In genomic region chr1:198856601-198857000, GRCh38 we compare ENCODE assay signal across 26 cellular contexts.
"Had no signal": no experiment of that assay in that cellular context is flagged by ENCODE, and none has a peak within 500 bp of the region (broad histone marks: within the 10 kb centered on the region; RNA-seq: fewer than 3 reads in every experiment).

No MANE protein-coding gene starts in this region.

- H3K4me3 Mint-ChIP-seq: activated T-cell treated with anti-CD3 and anti-CD28 coated beads, Interleukin-2, amount 50 U/mL, for 24 hours; activated T-helper 17 cell treated with anti-CD3 and anti-CD28 coated beads, Interleukin-2, amount 50 U/mL, for 72 hours; mesothelial cell of epicardium; naive thymus-derived CD8-positive, alpha-beta T cell had no signal

- H3K27me3 Mint-ChIP-seq: activated T-cell treated with anti-CD3 and anti-CD28 coated beads, Interleukin-2, amount 50 U/mL, for 24 hours; activated T-helper 17 cell treated with anti-CD3 and anti-CD28 coated beads, Interleukin-2, amount 50 U/mL, for 72 hours; naive thymus-derived CD8-positive, alpha-beta T cell had no signal

- H3K36me3 ChIP-seq: esophagus squamous epithelium, right atrium auricular region, suprapubic skin had no signal

- H3K27me3 ChIP-seq: esophagus squamous epithelium, right atrium auricular region, suprapubic skin, tibial nerve had no signal

- H3K4me1 ChIP-seq: esophagus squamous epithelium, right atrium auricular region, suprapubic skin, tibial nerve had no signal

- ATAC-seq: activated T-helper 17 cell treated with anti-CD3 and anti-CD28 coated beads, Interleukin-2, amount 50 U/mL, for 72 hours; left cardiac atrium; left ventricle myocardium superior; naive thymus-derived CD8-positive, alpha-beta T cell had no signal

- H3K9me3 Mint-ChIP-seq: activated T-cell treated with anti-CD3 and anti-CD28 coated beads, Interleukin-2, amount 50 U/mL, for 24 hours; activated T-helper 17 cell treated with anti-CD3 and anti-CD28 coated beads, Interleukin-2, amount 50 U/mL, for 72 hours had no signal

- DNase-seq: activated CD4-positive, alpha-beta T cell treated with anti-CD3 and anti-CD28 coated beads for 4 hours; activated CD4-positive, alpha-beta T cell treated with anti-CD3 and anti-CD28 coated beads, Interleukin-2, amount 50 U/mL, for 48 hours; activated CD8-positive, alpha-beta memory T cell treated with anti-CD3 and anti-CD28 coated beads, Interleukin-2, amount 50 U/mL, for 48 hours; activated gamma-delta T cell treated with Interleukin-2 at 50 U/mL for 16 hours; activated naive CD4-positive, alpha-beta T cell treated with anti-CD3 and anti-CD28 coated beads, Interleukin-2, amount 50 U/mL, for 16 hours; activated T-cell treated with anti-CD3 and anti-CD28 coated beads, Interleukin-2, amount 50 U/mL, for 24 hours; amygdala; caudate nucleus; dermis blood vessel endothelial cell; effector CD8-positive, alpha-beta T cell; esophagus squamous epithelium; islet precursor cell; left cardiac atrium; left ventricle myocardium superior; naive thymus-derived CD8-positive, alpha-beta T cell; stimulated activated CD4-positive, alpha-beta T cell treated with anti-CD3 and anti-CD28 coated beads, Interleukin-15, amount 100 ng/mL, for 24 hours; stimulated activated CD4-positive, alpha-beta T cell treated with anti-CD3 and anti-CD28 coated beads, Interleukin-2, amount 100 ng/mL, for 24 hours; stimulated activated naive CD4-positive, alpha-beta T cell; T-helper 9 cell had no signal

- H3K27ac ChIP-seq: epithelial cell of prostate, esophagus squamous epithelium, right atrium auricular region, suprapubic skin, tibial nerve, VCaP had no signal

- H3K4me1 Mint-ChIP-seq: activated T-helper 17 cell treated with anti-CD3 and anti-CD28 coated beads, Interleukin-2, amount 50 U/mL, for 72 hours had no signal

- H3K9me3 ChIP-seq: esophagus squamous epithelium, right atrium auricular region, suprapubic skin, tibial nerve had no signal

- H3K4me3 ChIP-seq: esophagus squamous epithelium, right atrium auricular region, suprapubic skin, tibial nerve had no signal

- H3K27ac Mint-ChIP-seq: activated T-cell treated with anti-CD3 and anti-CD28 coated beads, Interleukin-2, amount 50 U/mL, for 24 hours; activated T-helper 17 cell treated with anti-CD3 and anti-CD28 coated beads, Interleukin-2, amount 50 U/mL, for 72 hours; mesothelial cell of epicardium had no signal
